In the genomic region with DNA sequence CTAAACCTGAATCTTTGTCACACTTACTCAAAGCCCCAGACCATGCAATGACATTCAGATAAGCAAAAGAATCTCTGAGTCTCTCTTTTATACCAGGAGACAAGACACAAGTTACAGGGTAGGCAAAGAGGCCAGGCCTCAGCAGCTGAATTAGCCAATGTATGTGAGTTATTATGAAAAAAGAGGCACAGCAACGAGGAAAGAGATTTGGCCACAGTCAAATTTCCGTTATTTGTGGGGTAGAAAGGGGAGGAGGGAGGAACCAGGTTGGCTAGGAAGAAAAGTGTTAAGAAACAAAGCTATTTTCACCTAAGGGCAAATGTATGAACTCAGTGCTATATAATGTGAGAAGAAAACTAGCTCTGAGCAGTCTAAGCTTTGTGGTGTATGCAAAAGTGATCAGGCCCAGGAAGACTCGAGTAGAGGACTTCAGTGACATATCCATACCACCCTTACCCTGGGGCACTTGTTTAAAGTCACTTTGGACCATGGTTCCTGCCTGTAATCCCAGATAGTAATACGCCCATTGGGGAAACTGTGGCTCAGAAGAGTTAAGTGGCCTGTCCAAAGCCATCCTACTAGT, we compare ENCODE assay signal across 20 cellular contexts.
"Had no signal": no experiment of that assay in that cellular context is flagged by ENCODE, and none has a peak within 500 bp of the region (broad histone marks: within the 10 kb centered on the region; RNA-seq: fewer than 3 reads in every experiment).

No MANE protein-coding gene starts in this region.

- H3K9me3 Mint-ChIP-seq: activated naive CD8-positive, alpha-beta T cell treated with anti-CD3 and anti-CD28 coated beads for 36 hours; activated T-helper 1 cell treated with anti-CD3 and anti-CD28 coated beads, Interleukin-12 subunit alpha, Interleukin-12 subunit beta, Interleukin-2, Interleukin-4 antibody, amounts not matched to agents 30 ng/mL and 10 ng/mL and 1 ng/mL, durations not matched to agents 14 hours and 24 hours and 36 hours; stimulated activated memory B cell treated with anti-CD40 and anti-IgM and Interleukin-4, amounts not matched to agents 10 μg/mL and 1 μg/mL and 100 μg/mL, for 72 hours had no signal

- H3K27me3 Mint-ChIP-seq: activated naive CD8-positive, alpha-beta T cell treated with anti-CD3 and anti-CD28 coated beads for 36 hours; stimulated activated memory B cell treated with anti-CD40 and anti-IgM and Interleukin-4, amounts not matched to agents 10 μg/mL and 1 μg/mL and 100 μg/mL, for 72 hours had no signal

- H3K36me3 Mint-ChIP-seq: activated naive CD8-positive, alpha-beta T cell treated with anti-CD3 and anti-CD28 coated beads for 36 hours; stimulated activated memory B cell treated with anti-CD40 and anti-IgM and Interleukin-4, amounts not matched to agents 10 μg/mL and 1 μg/mL and 100 μg/mL, for 72 hours had no signal

- H3K4me1 Mint-ChIP-seq: naive thymus-derived CD4-positive, alpha-beta T cell; stimulated activated memory B cell treated with anti-CD40 and anti-IgM and Interleukin-4, amounts not matched to agents 10 μg/mL and 1 μg/mL and 100 μg/mL, for 72 hours had no signal

- DNase-seq: activated CD4-positive, alpha-beta T cell treated with anti-CD3 and anti-CD28 coated beads, Interleukin-2, amount 50 U/mL, for 1 hour; activated CD8-positive, alpha-beta memory T cell treated with anti-CD3 and anti-CD28 coated beads for 24 hours; activated naive CD8-positive, alpha-beta T cell treated with anti-CD3 and anti-CD28 coated beads for 36 hours; amygdala; body of pancreas; caudate nucleus; colonic mucosa; esophagus squamous epithelium; hippocampal formation; kidney; left ventricle myocardium inferior; mucosa of descending colon; naive thymus-derived CD4-positive, alpha-beta T cell; retina; stimulated activated CD4-positive, alpha-beta T cell treated with anti-CD3 and anti-CD28 coated beads, Interleukin-12 subunit alpha, Interleukin-12 subunit beta, amount 100 ng/mL, for 4 hours; stimulated activated CD4-positive, alpha-beta T cell treated with anti-CD3 and anti-CD28 coated beads, Interleukin-2, amount 100 ng/mL, for 24 hours; transverse colon had no signal

- ATAC-seq: activated CD4-positive, CD25-positive, alpha-beta regulatory T cell treated with anti-CD3 and anti-CD28 coated beads, Interleukin-2, amount 50 U/mL, for 24 hours; body of pancreas; mucosa of descending colon; naive thymus-derived CD4-positive, alpha-beta T cell; stimulated activated memory B cell treated with anti-CD40 and anti-IgM and Interleukin-4, amounts not matched to agents 10 μg/mL and 1 μg/mL and 100 μg/mL, for 72 hours had no signal

- H3K4me3 Mint-ChIP-seq: activated naive CD8-positive, alpha-beta T cell treated with anti-CD3 and anti-CD28 coated beads for 36 hours; activated T-helper 1 cell treated with anti-CD3 and anti-CD28 coated beads, Interleukin-12 subunit alpha, Interleukin-12 subunit beta, Interleukin-2, Interleukin-4 antibody, amounts not matched to agents 30 ng/mL and 10 ng/mL and 1 ng/mL, durations not matched to agents 14 hours and 24 hours and 36 hours; naive thymus-derived CD4-positive, alpha-beta T cell; stimulated activated memory B cell treated with anti-CD40 and anti-IgM and Interleukin-4, amounts not matched to agents 10 μg/mL and 1 μg/mL and 100 μg/mL, for 72 hours had no signal

- H3K27ac Mint-ChIP-seq: activated naive CD8-positive, alpha-beta T cell treated with anti-CD3 and anti-CD28 coated beads for 36 hours; activated T-helper 1 cell treated with anti-CD3 and anti-CD28 coated beads, Interleukin-12 subunit alpha, Interleukin-12 subunit beta, Interleukin-2, Interleukin-4 antibody, amounts not matched to agents 30 ng/mL and 10 ng/mL and 1 ng/mL, durations not matched to agents 14 hours and 24 hours and 36 hours; naive thymus-derived CD4-positive, alpha-beta T cell; stimulated activated memory B cell treated with anti-CD40 and anti-IgM and Interleukin-4, amounts not matched to agents 10 μg/mL and 1 μg/mL and 100 μg/mL, for 72 hours had no signal
